Comparison of ENCODE assay signal across 8 cellular contexts in the genomic region with DNA sequence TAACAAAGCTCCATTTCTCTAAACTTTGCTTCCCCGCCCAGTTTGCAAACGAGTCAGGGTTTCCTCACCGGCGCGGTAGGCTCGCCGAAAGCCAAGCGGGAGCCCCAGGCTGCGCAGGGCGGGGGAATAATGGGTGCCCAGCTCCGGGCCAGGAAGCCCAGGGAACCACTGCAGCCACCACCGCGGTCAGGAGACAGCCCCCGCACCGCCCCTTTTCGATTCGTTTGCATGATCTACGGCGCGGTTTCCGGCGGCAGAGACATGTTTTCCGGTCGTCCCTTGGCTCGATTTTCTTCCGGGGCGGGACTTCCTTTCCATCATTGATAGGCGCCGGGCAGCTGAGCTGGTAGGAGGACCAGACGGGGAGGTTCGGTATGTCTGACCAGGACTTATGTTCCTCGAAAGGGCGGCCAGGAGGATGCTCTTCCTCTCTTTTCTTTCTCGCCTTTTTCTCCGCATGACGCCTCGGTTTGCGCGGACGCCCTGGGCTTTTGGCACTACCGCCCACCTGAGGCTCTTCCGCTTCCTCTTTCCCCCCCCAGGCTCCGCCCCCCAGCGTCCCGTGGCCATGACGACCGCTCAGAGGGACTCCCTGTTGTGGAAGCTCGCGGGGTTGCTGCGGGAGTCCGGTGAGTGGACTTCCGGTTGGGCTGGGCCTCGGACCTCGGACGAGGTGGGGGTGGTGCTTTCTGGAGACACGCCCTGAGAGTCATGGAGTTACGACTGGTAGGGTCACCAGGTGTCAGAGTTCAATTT. TPM values are rescaled to one million over a fixed set of nuclear protein-coding genes. Genes with fewer than 3 reads are reported as not detected.
DNase-seq lines count a peak whose midpoint lies in the region; FAIRE-seq and TF ChIP-seq lines count a peak whose summit lies in the region.

A gene with protein sequence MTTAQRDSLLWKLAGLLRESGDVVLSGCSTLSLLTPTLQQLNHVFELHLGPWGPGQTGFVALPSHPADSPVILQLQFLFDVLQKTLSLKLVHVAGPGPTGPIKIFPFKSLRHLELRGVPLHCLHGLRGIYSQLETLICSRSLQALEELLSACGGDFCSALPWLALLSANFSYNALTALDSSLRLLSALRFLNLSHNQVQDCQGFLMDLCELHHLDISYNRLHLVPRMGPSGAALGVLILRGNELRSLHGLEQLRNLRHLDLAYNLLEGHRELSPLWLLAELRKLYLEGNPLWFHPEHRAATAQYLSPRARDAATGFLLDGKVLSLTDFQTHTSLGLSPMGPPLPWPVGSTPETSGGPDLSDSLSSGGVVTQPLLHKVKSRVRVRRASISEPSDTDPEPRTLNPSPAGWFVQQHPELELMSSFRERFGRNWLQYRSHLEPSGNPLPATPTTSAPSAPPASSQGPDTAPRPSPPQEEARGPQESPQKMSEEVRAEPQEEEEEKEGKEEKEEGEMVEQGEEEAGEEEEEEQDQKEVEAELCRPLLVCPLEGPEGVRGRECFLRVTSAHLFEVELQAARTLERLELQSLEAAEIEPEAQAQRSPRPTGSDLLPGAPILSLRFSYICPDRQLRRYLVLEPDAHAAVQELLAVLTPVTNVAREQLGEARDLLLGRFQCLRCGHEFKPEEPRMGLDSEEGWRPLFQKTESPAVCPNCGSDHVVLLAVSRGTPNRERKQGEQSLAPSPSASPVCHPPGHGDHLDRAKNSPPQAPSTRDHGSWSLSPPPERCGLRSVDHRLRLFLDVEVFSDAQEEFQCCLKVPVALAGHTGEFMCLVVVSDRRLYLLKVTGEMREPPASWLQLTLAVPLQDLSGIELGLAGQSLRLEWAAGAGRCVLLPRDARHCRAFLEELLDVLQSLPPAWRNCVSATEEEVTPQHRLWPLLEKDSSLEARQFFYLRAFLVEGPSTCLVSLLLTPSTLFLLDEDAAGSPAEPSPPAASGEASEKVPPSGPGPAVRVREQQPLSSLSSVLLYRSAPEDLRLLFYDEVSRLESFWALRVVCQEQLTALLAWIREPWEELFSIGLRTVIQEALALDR (plus strand): TSS at position 306 of the 756 bp plus-strand sequence. CDS start 263 bp downstream, at position 569.

- H3K36me3 Mint-ChIP-seq in activated naive CD4-positive, alpha-beta T cell treated with anti-CD3 and anti-CD28 coated beads for 36 hours (ENCODE audit: low read depth) = peaks cover 4% of the 10 kb centered on the region

- peak within 1 kb of the TSS; percentile 94 for H3K27ac ChIP-seq in neuronal stem cell (replicated peaks; ENCODE audit: low read length)

- no peaks in the 10 kb centered on the region for H3K27me3 ChIP-seq in neuronal stem cell (ENCODE audit: control insufficient read depth in 3 of 3, insufficient read depth in 3 of 3, low read depth in 1 of 3, low read length in 3 of 3)

- peaks cover 5 to 6% of the 10 kb centered on the region in 2 donors for H3K4me1 ChIP-seq in neuronal stem cell (ENCODE audit: control insufficient read depth in 2 of 2, insufficient read depth in 1 of 2, low read depth in 1 of 2, low read length in 2 of 2)

- peak within 1 kb of the TSS; percentile 95 for H3K23ac ChIP-seq in neuronal stem cell (ENCODE audit: low read depth, low read length, poor library complexity)

- peak within 1 kb of the TSS; percentile 94 for H3K27ac Mint-ChIP-seq in activated naive CD4-positive, alpha-beta T cell treated with anti-CD3 and anti-CD28 coated beads for 36 hours

- H3K4me3 Mint-ChIP-seq in activated naive CD4-positive, alpha-beta T cell treated with anti-CD3 and anti-CD28 coated beads for 36 hours = peak within 1 kb of the TSS; percentile 94

- H2BK15ac ChIP-seq in neuronal stem cell (ENCODE audit: low read length) = no peak within 1 kb of the TSS

- intact Hi-C loops in activated naive CD4-positive, alpha-beta T cell treated with anti-CD3 and anti-CD28 coated beads for 36 hours (cut with micrococcal nuclease) = loop anchor here (1.0 kb wide), 7 partner anchors 45 to 318 kb away; a partner anchor contains a TSS

- H2AK5ac ChIP-seq in neuronal stem cell (ENCODE audit: low read depth, low read length) = peak within 1 kb of the TSS; percentile 32

- WGBS in neuronal stem cell (ENCODE audit: extremely low coverage in 2 of 2, insufficient read length in 2 of 2, insufficient replicate concordance in 1 of 2), 2 donors = no CpG with 5 or more reads among the region's 57 CpGs

- H4K91ac ChIP-seq in neuronal stem cell (ENCODE audit: low read depth, low read length, poor library complexity) = no peak within 1 kb of the TSS

- no peaks in the 10 kb centered on the region for H3K27me3 Mint-ChIP-seq in activated naive CD4-positive, alpha-beta T cell treated with anti-CD3 and anti-CD28 coated beads for 36 hours (ENCODE audit: low read depth)

- no peak within 1 kb of the TSS for H3K4ac ChIP-seq in neuronal stem cell (ENCODE audit: low read length)

- no peaks in the 10 kb centered on the region for H3K9me3 ChIP-seq in neuronal stem cell (replicated peaks in 1 of 2; ENCODE audit: control insufficient read depth in 2 of 2, insufficient read depth in 1 of 2, low read depth in 1 of 2, low read length in 2 of 2)

- peaks cover 4 to 12% of the 10 kb centered on the region in 2 donors for H3K36me3 ChIP-seq in neuronal stem cell (replicated peaks in 1 of 2; ENCODE audit: control insufficient read depth in 2 of 2, insufficient read depth in 2 of 2, low read length in 2 of 2)

- TF ChIP-seq CTCF in HFF-Myc (IDR thresholded peaks at IDR 0.05; ENCODE audit: low read depth, low read length, missing control alignments) = no peak
- TF ChIP-seq CTCF in subcutaneous adipose tissue (IDR thresholded peaks at IDR 0.05; ENCODE audit: low read depth) = no peak

- no peak for FAIRE-seq in frontal cortex (lab: Jason Lieb, UNC)

- peak within 1 kb of the TSS; percentile 74 for H2BK120ac ChIP-seq in neuronal stem cell (ENCODE audit: low read depth, low read length)

- H3K4me2 ChIP-seq in neuronal stem cell (ENCODE audit: insufficient read depth, low read length, poor library complexity, severe bottlenecking) = peak within 1 kb of the TSS; percentile 81

- H3K9me3 Mint-ChIP-seq in activated naive CD4-positive, alpha-beta T cell treated with anti-CD3 and anti-CD28 coated beads for 36 hours = no peaks in the 10 kb centered on the region

- H2BK5ac ChIP-seq in neuronal stem cell (ENCODE audit: low read length) = peak within 1 kb of the TSS; percentile 83

- peaks cover 1% of the 10 kb centered on the region for H3K79me1 ChIP-seq in neuronal stem cell (ENCODE audit: low read depth, low read length)

- DNase-seq in GM03348 (ENCODE audit: low spot score) (peak; percentile 99), HFF-Myc (ENCODE audit: extremely low read depth, low read depth) (peak; percentile 87), NAMALWA (ENCODE audit: low spot score) (peak; percentile 95), SK-N-DZ (ENCODE audit: low spot score) (peak; percentile 97), frontal cortex (ENCODE audit: low spot score in 2 of 2) (peak; percentile 83 to 94), neuronal stem cell (ENCODE audit: low spot score) (peak; percentile 94)
- DNase-seq in activated naive CD4-positive, alpha-beta T cell treated with anti-CD3 and anti-CD28 coated beads for 36 hours = peak; percentile 96

- peak within 1 kb of the TSS; percentile 97 for H2AFZ ChIP-seq in neuronal stem cell (ENCODE audit: low read length)

- peak within 1 kb of the TSS; percentile 92 for H3K18ac ChIP-seq in neuronal stem cell (ENCODE audit: low read length)

- H2BK12ac ChIP-seq in neuronal stem cell (ENCODE audit: low read length) = no peak within 1 kb of the TSS

- no peak within 1 kb of the TSS for H3K9ac ChIP-seq in neuronal stem cell (ENCODE audit: low read depth, low read length, poor library complexity)

- CTCF ChIA-PET in activated naive CD4-positive, alpha-beta T cell treated with anti-CD3 and anti-CD28 coated beads for 36 hours (lab: Charles Lee) = interaction anchor here (1.1 to 2.0 kb wide), 5 partner anchors 44 to 102 kb away, joined by 3 to 19 read pairs (median 4); a partner anchor contains a TSS

- peaks cover 10% of the 10 kb centered on the region for H3K4me1 Mint-ChIP-seq in activated naive CD4-positive, alpha-beta T cell treated with anti-CD3 and anti-CD28 coated beads for 36 hours (ENCODE audit: low read depth)

- H3K4me3 ChIP-seq in HFF-Myc (replicated peaks; ENCODE audit: low read depth, low read length) (peak within 1 kb of the TSS; percentile 73), neuronal stem cell (ENCODE audit: low read length in 2 of 2) (peak within 1 kb of the TSS; percentile 87)

- H3K14ac ChIP-seq in neuronal stem cell (ENCODE audit: low read length) = peak within 1 kb of the TSS; percentile 2

- H4K8ac ChIP-seq in neuronal stem cell (ENCODE audit: low read depth, low read length) = peak within 1 kb of the TSS; percentile 6

RNA-seq across cellular contexts. Expression of the gene that starts here (rescaled TPM):
- 15.9 and 22.7 TPM in 2 replicates for polyA plus RNA-seq in SK-N-DZ (2014; cell fraction: cytosol; rRNA removed)
- polyA plus RNA-seq in SK-N-DZ (2014; cell fraction: nucleus; rRNA removed) = 144 and 145 TPM in 2 replicates
- 10 to 100 TPM; 32.1 TPM for total RNA-seq in activated naive CD4-positive, alpha-beta T cell treated with anti-CD3 and anti-CD28 coated beads for 36 hours
- total RNA-seq in frontal cortex (13.0 TPM), subcutaneous adipose tissue (10 to 100 TPM in 3 of 4 donors, 1 to 10 TPM in 1; 5.4 to 20.5 (median 10.4) TPM)
- 12.9 TPM for polyA plus RNA-seq in neuronal stem cell (2013, experiment 1 of 2)
- polyA plus RNA-seq in neuronal stem cell (2013, experiment 2 of 2) = 12.0 TPM

Comparison
In these comparisons a context has a peak if more than half of its experiments do, and no peak if none do; other contexts are left out.
1. Peak in every context shown above with its lines: DNase-seq, H3K4me3 ChIP-seq and H3K27ac ChIP-seq.